ENCODE assay signal across 7 cellular contexts in the genomic region with DNA sequence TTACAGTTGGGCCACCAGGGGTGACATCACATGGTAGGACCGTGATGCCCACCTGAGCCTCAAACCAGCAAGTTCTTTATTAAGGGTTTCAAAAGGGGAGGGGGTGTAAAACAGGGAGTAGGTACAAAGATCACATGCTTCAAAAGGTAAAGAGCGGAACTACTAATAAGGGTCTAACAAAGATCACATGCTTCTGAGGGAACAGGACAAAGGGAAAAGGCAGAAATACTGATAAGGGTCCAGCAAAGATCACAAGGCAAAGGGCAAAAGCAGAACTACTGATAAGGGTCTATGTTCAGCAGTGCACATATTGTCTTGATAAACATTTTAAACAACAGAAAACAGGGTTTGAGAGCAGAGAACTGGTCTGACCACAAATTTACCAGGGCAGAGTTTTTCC.
DNase-seq lines count a peak whose midpoint lies in the region; ATAC-seq, FAIRE-seq and TF ChIP-seq lines count a peak whose summit lies in the region.
"Not testable (repeated sequence)": the region's sequence is repeated elsewhere in the genome, so short reads cannot be mapped to it uniquely, and the experiment has no call there.

No MANE protein-coding gene starts in this region.

- not testable (repeated sequence) for H3K4me1 Mint-ChIP-seq in Caco-2 (ENCODE audit: low read depth, unreplicated experiment); mesothelial cell of epicardium; neural crest cell; progenitor cell of endocrine pancreas (ENCODE audit: low read depth)
- peaks cover 11% of the 10 kb centered on the region for H3K4me1 Mint-ChIP-seq in glutamatergic neuron (ENCODE audit: low read depth, unreplicated experiment)

- TF ChIP-seq EP300 in HepG2 (IDR thresholded peaks at IDR 0.05; ENCODE audit: low read depth in 2 of 2, low read length in 2 of 2); HepG2 (CRISPR knock-in tag; IDR thresholded peaks at IDR 0.05; ENCODE audit: borderline replicate concordance): not testable (repeated sequence)

- H3K9me3 ChIP-seq in Caco-2: not testable (repeated sequence)
- peaks cover 13% of the 10 kb centered on the region for H3K9me3 ChIP-seq in HepG2 (ENCODE audit: low read length)

- H4K20me1 ChIP-seq in HepG2 (ENCODE audit: insufficient read depth, low read length): not testable (repeated sequence)

- not testable (repeated sequence) for ATAC-seq in HepG2

- not testable (repeated sequence) for H3K27me3 ChIP-seq in Caco-2 (replicated peaks; ENCODE audit: control insufficient read depth, insufficient read depth, low read length); HepG2 (ENCODE audit: control insufficient read depth in 1 of 2, insufficient read depth in 2 of 2, low read length in 2 of 2)

- intact Hi-C loops in Caco-2 (cut with micrococcal nuclease; ENCODE audit: unreplicated experiment); HepG2 (cut with micrococcal nuclease; ENCODE audit: unreplicated experiment): not testable (repeated sequence)

- CTCF ChIA-PET in Caco-2 (lab: Charles Lee); HepG2 (lab: Yijun Ruan, JAX; ENCODE audit: low intra/inter-chr PET ratio, low total read pairs): not testable (repeated sequence)

- H3K4me3 ChIP-seq in Caco-2 (ENCODE audit: low read depth, low read length); HepG2 (replicated peaks in 1 of 3; ENCODE audit: insufficient read depth in 1 of 3, low read depth in 2 of 3, low read length in 3 of 3): not testable (repeated sequence)

- not testable (repeated sequence) for TF ChIP-seq POLR2A in HepG2 (IDR thresholded peaks at IDR 0.05; ENCODE audit: insufficient read depth in 1 of 2, low read depth in 2 of 2, low read length in 2 of 2)

- H3K4me2 ChIP-seq in HepG2 (ENCODE audit: low read depth, low read length): not testable (repeated sequence)

- not testable (repeated sequence) for H3K4me3 Mint-ChIP-seq in Caco-2 (ENCODE audit: unreplicated experiment); glutamatergic neuron (ENCODE audit: unreplicated experiment); mesothelial cell of epicardium; neural crest cell; progenitor cell of endocrine pancreas (ENCODE audit: low read depth)

- not testable (repeated sequence) for H3K9ac ChIP-seq in HepG2 (ENCODE audit: insufficient read depth, low read depth, low read length)

- POLR2A ChIA-PET in Caco-2 (lab: Charles Lee); HepG2 (lab: Yijun Ruan, JAX): not testable (repeated sequence)

- not testable (repeated sequence) for H3K4me1 ChIP-seq in Caco-2; HepG2 (ENCODE audit: insufficient read depth, low read length)

- BruUV-seq in Caco-2 (replicated peaks; lab: Mats Ljungman, UMichigan); HepG2 (replicated peaks; lab: Mats Ljungman, UMichigan): not testable (repeated sequence)

- in situ Hi-C loops in HepG2 (cut with HindIII; ENCODE audit: extremely low pct_ligation_motif_present, low pct_unique_long_range_greater_than_20kb): not testable (repeated sequence)

- H3K27ac Mint-ChIP-seq in Caco-2 (ENCODE audit: unreplicated experiment): peak overlapping the region; percentile 49
- H3K27ac Mint-ChIP-seq in glutamatergic neuron (ENCODE audit: unreplicated experiment): peak overlapping the region; percentile 11
- not testable (repeated sequence) for H3K27ac Mint-ChIP-seq in mesothelial cell of epicardium
- peak overlapping the region; percentile 59 for H3K27ac Mint-ChIP-seq in neural crest cell (ENCODE audit: unreplicated experiment)
- peak overlapping the region; percentile 15 for H3K27ac Mint-ChIP-seq in progenitor cell of endocrine pancreas

- not testable (repeated sequence) for FAIRE-seq in HepG2 (lab: Jason Lieb, UNC)

- WGBS in HepG2 (ENCODE audit: low lambda C conversion rate): 2% methylated on average over 2 of the region's 2 CpGs

- H3K9me3 Mint-ChIP-seq in Caco-2 (ENCODE audit: unreplicated experiment): peaks cover 30% of the 10 kb centered on the region
- H3K9me3 Mint-ChIP-seq in glutamatergic neuron (ENCODE audit: unreplicated experiment): not testable (repeated sequence)
- H3K9me3 Mint-ChIP-seq in mesothelial cell of epicardium: peaks cover 34% of the 10 kb centered on the region
- peaks cover 16% of the 10 kb centered on the region for H3K9me3 Mint-ChIP-seq in neural crest cell
- peaks cover 29% of the 10 kb centered on the region for H3K9me3 Mint-ChIP-seq in progenitor cell of endocrine pancreas (ENCODE audit: low read depth)

- not testable (repeated sequence) for H3K36me3 Mint-ChIP-seq in Caco-2 (ENCODE audit: insufficient read depth, unreplicated experiment); glutamatergic neuron (ENCODE audit: unreplicated experiment); mesothelial cell of epicardium; neural crest cell (ENCODE audit: low read depth); progenitor cell of endocrine pancreas (ENCODE audit: insufficient read depth)

- not testable (repeated sequence) for H3K27me3 Mint-ChIP-seq in Caco-2 (ENCODE audit: insufficient read depth, unreplicated experiment); glutamatergic neuron (ENCODE audit: unreplicated experiment); mesothelial cell of epicardium (ENCODE audit: low read depth); neural crest cell (ENCODE audit: low read depth); progenitor cell of endocrine pancreas

- H2AFZ ChIP-seq in HepG2 (ENCODE audit: low read length): not testable (repeated sequence)

- DNase-seq in CMK (ENCODE audit: low read depth) (peak; percentile 30), Caco-2 (peak; percentile 34 to 35), HepG2 (ENCODE audit: low spot score) (peak; percentile 28)
- DNase-seq in glutamatergic neuron; mesothelial cell of epicardium (ENCODE audit: low spot score in 2 of 2, unreplicated experiment in 2 of 2); neural crest cell (ENCODE audit: low read depth, low spot score); progenitor cell of endocrine pancreas (ENCODE audit: low spot score, unreplicated experiment): not testable (repeated sequence)

- not testable (repeated sequence) for H3K79me2 ChIP-seq in HepG2 (ENCODE audit: insufficient read depth, low read length)

- not testable (repeated sequence) for TF ChIP-seq RAD21 in HepG2 (CRISPR knock-in tag; IDR thresholded peaks at IDR 0.05)

- not testable (repeated sequence) for TF ChIP-seq CTCF in Caco-2 (IDR thresholded peaks at IDR 0.05; ENCODE audit: insufficient read depth in 1 of 2, low read depth in 1 of 2, low read length in 1 of 2, severe bottlenecking in 1 of 2, unreplicated experiment in 1 of 2); glutamatergic neuron (IDR thresholded peaks at IDR 0.05; ENCODE audit: partially characterized antibody, unreplicated experiment); HepG2 (CRISPR knock-in tag; IDR thresholded peaks at IDR 0.05); neural crest cell (conservative IDR thresholded peaks at IDR 0.05); progenitor cell of endocrine pancreas (IDR thresholded peaks at IDR 0.05; ENCODE audit: unreplicated experiment)
- peak; percentile 14 for TF ChIP-seq CTCF in mesothelial cell of epicardium (IDR thresholded peaks at IDR 0.05; ENCODE audit: unreplicated experiment)

- H3K27ac ChIP-seq in HepG2 (ENCODE audit: extremely low read length, insufficient read depth, low read length): not testable (repeated sequence)

- not testable (repeated sequence) for H3K36me3 ChIP-seq in Caco-2 (ENCODE audit: control insufficient read depth, insufficient read depth, low read length); HepG2 (replicated peaks in 1 of 2; ENCODE audit: control insufficient read depth in 1 of 2, insufficient read depth in 2 of 2, low read length in 2 of 2)

TF ChIP-seq in HepG2, 621 proteins besides CTCF, POLR2A, EP300 and RAD21:
- TF ChIP-seq SOX5 (CRISPR knock-in tag; IDR thresholded peaks at IDR 0.05; ENCODE audit: borderline replicate concordance): peak; percentile 68
- not testable (repeated sequence) for TF ChIP-seq SOX13, SOX6 (IDR thresholded peaks at IDR 0.05)
- peak in 1 of 2 experiments; percentile 64; a peak in 2 of 4 replicates for TF ChIP-seq SOX13 (CRISPR knock-in tag; conservative IDR thresholded peaks at IDR 0.05 in 1 of 2, IDR thresholded peaks at IDR 0.05 in 1 of 2)
- TF ChIP-seq HNF4A (CRISPR knock-in tag; IDR thresholded peaks at IDR 0.05): peak; percentile 24; the same call in 1 of the 2 replicates
- TF ChIP-seq SOX6 (CRISPR knock-in tag; IDR thresholded peaks at IDR 0.05): peak; percentile 83
